Comparison of ENCODE assay signal across 13 cellular contexts in genomic region chr4:97656034-97656720, GRCh38.
DNase-seq lines count a peak whose midpoint lies in the region; ATAC-seq and TF ChIP-seq lines count a peak whose summit lies in the region.
"Had no signal": no experiment of that assay in that cellular context is flagged by ENCODE, and none has a peak within 500 bp of the region (broad histone marks: within the 10 kb centered on the region; RNA-seq: fewer than 3 reads in every experiment).

No MANE protein-coding gene starts in this region.

- no peak for ATAC-seq in HG03354 (IDR thresholded peaks at IDR 0.05; ENCODE audit: poor library complexity, severe bottlenecking, unreplicated experiment)
- ATAC-seq: activated CD4-positive, CD25-positive, alpha-beta regulatory T cell treated with anti-CD3 and anti-CD28 coated beads, Interleukin-2, amount 50 U/mL, for 24 hours had no signal

- DNase-seq in ELR (ENCODE audit: low read depth) (peak; percentile 25), OCI-M1 (lab: John Stamatoyannopoulos, UW) (peak; percentile 11), cardiac fibroblast (ENCODE audit: low read depth in 2 of 2) (peak; percentile 72 to 91), kidney glomerular epithelial cell (lab: John Stamatoyannopoulos, UW) (peak; percentile 40), DMS114 treated with DMSO at 0.1 percent for 48 hours (lab: John Stamatoyannopoulos, UW; ENCODE audit: unreplicated experiment) (no peak), SHP77 treated with DMSO at 0.1 percent for 48 hours (lab: John Stamatoyannopoulos, UW) (no peak), G401 (ENCODE audit: low spot score) (no peak)
- DNase-seq: anterior cingulate cortex, MG63, NCI-H524 treated with DMSO at 0.1 percent for 48 hours had no signal

- TF ChIP-seq CTCF in cardiac fibroblast (IDR thresholded peaks at IDR 0.05; ENCODE audit: low read depth, low read length) = no peak

- no peak overlapping the region for H3K4me3 ChIP-seq in cardiac fibroblast (replicated peaks in 1 of 2; ENCODE audit: low read depth in 2 of 2, low read length in 2 of 2)
- H3K4me3 ChIP-seq: MG63, right atrium auricular region had no signal

- in situ Hi-C loops in G401 (cut with HindIII; ENCODE audit: low sequenced_read_pairs) = no loop called here

Comparison
In these comparisons a context has a peak if more than half of its experiments do, and no peak if none do; other contexts are left out.
1. DNase-seq: peak in ELR (single experiment), OCI-M1 (single experiment), cardiac fibroblast (2 of 2) and kidney glomerular epithelial cell (single experiment); none in DMS114 treated with DMSO at 0.1 percent for 48 hours (single experiment), SHP77 treated with DMSO at 0.1 percent for 48 hours (single experiment) and G401 (single experiment).